ENCODE assay signal across 10 cellular contexts in genomic region chr2:138711812-138712211, GRCh38.
DNase-seq lines count a peak whose midpoint lies in the region; ATAC-seq, FAIRE-seq and TF ChIP-seq lines count a peak whose summit lies in the region.
"Had no signal": no experiment of that assay in that cellular context is flagged by ENCODE, and none has a peak within 500 bp of the region (broad histone marks: within the 10 kb centered on the region; RNA-seq: fewer than 3 reads in every experiment).

No MANE protein-coding gene starts in this region.

- H3K4me3 ChIP-seq in HepG2 (replicated peaks in 1 of 3; ENCODE audit: insufficient read depth in 1 of 3, low read depth in 2 of 3, low read length in 3 of 3) (no peak overlapping the region), right lobe of liver (no peak overlapping the region)

- no peak for TF ChIP-seq POLR2A in HepG2 (IDR thresholded peaks at IDR 0.05; ENCODE audit: insufficient read depth in 1 of 2, low read depth in 2 of 2, low read length in 2 of 2)
- TF ChIP-seq POLR2A in right lobe of liver (IDR thresholded peaks at IDR 0.05), result no peak

- 78% methylated on average over 3 of the region's 3 CpGs for WGBS in HepG2 (ENCODE audit: low lambda C conversion rate)
- WGBS in right lobe of liver (ENCODE audit: insufficient coverage, low coverage, low lambda C conversion rate, missing lambda C conversion rate), result 72% methylated on average over 3 of the region's 3 CpGs

- DNase-seq in HepG2 (ENCODE audit: low spot score), result no peak
- DNase-seq in right lobe of liver, result no peak
- DNase-seq in medulla oblongata (ENCODE audit: extremely low spot score), result no peak
- DNase-seq in Kasumi-1 (lab: John Stamatoyannopoulos, UW), result no peak
- DNase-seq in NK-92 treated with Interleukin-12 subunit alpha and Interleukin-12 subunit beta, amount 100 ng/mL, for 24 hours (lab: John Stamatoyannopoulos, UW), result no peak
- DNase-seq in activated CD4-positive, alpha-beta T cell treated with anti-CD3 and anti-CD28 coated beads, Interleukin-2, amount 50 U/mL, for 4 hours, result no peak
- DNase-seq: activated CD8-positive, alpha-beta memory T cell treated with anti-CD3 and anti-CD28 coated beads for 24 hours; NCI-H69 had no signal

- H3K27ac ChIP-seq in HepG2 (ENCODE audit: extremely low read length, insufficient read depth, low read length), result no peak overlapping the region
- no peak overlapping the region for H3K27ac ChIP-seq in right lobe of liver

- no peaks in the 10 kb centered on the region for H3K79me2 ChIP-seq in HepG2 (ENCODE audit: insufficient read depth, low read length)

- peak overlapping the region; percentile 9 for H2AFZ ChIP-seq in HepG2 (ENCODE audit: low read length)

- H3K9ac ChIP-seq in HepG2 (ENCODE audit: insufficient read depth, low read depth, low read length), result no peak overlapping the region

- in situ Hi-C loops in HepG2 (cut with HindIII; ENCODE audit: extremely low pct_ligation_motif_present, low pct_unique_long_range_greater_than_20kb), result no loop called here

- H3K9me3 ChIP-seq in HepG2 (ENCODE audit: low read length) (no peaks in the 10 kb centered on the region), right lobe of liver (no peaks in the 10 kb centered on the region)

- ATAC-seq in HepG2, result no peak
- no peak for ATAC-seq in right lobe of liver
- peak; percentile 24 for ATAC-seq in HG02610 (IDR thresholded peaks at IDR 0.05; ENCODE audit: unreplicated experiment)
- ATAC-seq in HG03354 (IDR thresholded peaks at IDR 0.05; ENCODE audit: poor library complexity, severe bottlenecking, unreplicated experiment), result peak; percentile 63

- intact Hi-C loops in HepG2 (cut with micrococcal nuclease; ENCODE audit: unreplicated experiment), result loop anchor here (5.0 kb wide), 1 partner anchor 220 kb away; no protein-coding TSS in a partner anchor
- intact Hi-C loops in right lobe of liver (cut with DNase I), result no loop called here

- H3K4me2 ChIP-seq in HepG2 (ENCODE audit: low read depth, low read length), result peak overlapping the region; percentile 75; the same call in 1 of the 2 replicates

- POLR2A ChIA-PET in HepG2 (lab: Yijun Ruan, JAX), result no interaction called here

- TF ChIP-seq EP300 in HepG2 (IDR thresholded peaks at IDR 0.05; ENCODE audit: low read depth in 2 of 2, low read length in 2 of 2), result no peak
- no peak for TF ChIP-seq EP300 in HepG2 (CRISPR knock-in tag; IDR thresholded peaks at IDR 0.05; ENCODE audit: borderline replicate concordance)

- no peak for TF ChIP-seq RAD21 in HepG2 (CRISPR knock-in tag; IDR thresholded peaks at IDR 0.05)

- no TSS peak for BruUV-seq in HepG2 (replicated peaks; lab: Mats Ljungman, UMichigan)

- TF ChIP-seq CTCF in HepG2 (CRISPR knock-in tag; IDR thresholded peaks at IDR 0.05) (no peak), right lobe of liver (IDR thresholded peaks at IDR 0.05) (no peak)

- H3K4me1 ChIP-seq in HepG2 (ENCODE audit: insufficient read depth, low read length) (peaks cover 46% of the 10 kb centered on the region), right lobe of liver (peaks cover 0 to 10% (median 5%) of the 10 kb centered on the region in 4 donors)

- H3K27me3 ChIP-seq in HepG2 (ENCODE audit: control insufficient read depth in 1 of 2, insufficient read depth in 2 of 2, low read length in 2 of 2), result peaks cover 0 to 12% of the 10 kb centered on the region in 2 experiments; a peak in 2 of 5 replicates
- no peaks in the 10 kb centered on the region for H3K27me3 ChIP-seq in right lobe of liver

- no peaks in the 10 kb centered on the region for H4K20me1 ChIP-seq in HepG2 (ENCODE audit: insufficient read depth, low read length)

- FAIRE-seq in HepG2 (lab: Jason Lieb, UNC), result no peak

- CTCF ChIA-PET in HepG2 (lab: Yijun Ruan, JAX; ENCODE audit: low intra/inter-chr PET ratio, low total read pairs), result no interaction called here

- H3K36me3 ChIP-seq in HepG2 (replicated peaks in 1 of 2; ENCODE audit: control insufficient read depth in 1 of 2, insufficient read depth in 2 of 2, low read length in 2 of 2), result no peaks in the 10 kb centered on the region
- no peaks in the 10 kb centered on the region for H3K36me3 ChIP-seq in right lobe of liver

TF ChIP-seq in HepG2, 621 proteins besides CTCF, POLR2A, EP300 and RAD21:
- no peak for TF ChIP-seq ZNF24 (IDR thresholded peaks at IDR 0.05)
- no peak for TF ChIP-seq GABPB1 (CRISPR knock-in tag; IDR thresholded peaks at IDR 0.05)
- TF ChIP-seq ZNF34 (CRISPR knock-in tag; IDR thresholded peaks at IDR 0.05; ENCODE audit: borderline replicate concordance), result no peak
- no peak for TF ChIP-seq GRHL1 (CRISPR knock-in tag; conservative IDR thresholded peaks at IDR 0.05)
- TF ChIP-seq DZIP1 (CRISPR knock-in tag; IDR thresholded peaks at IDR 0.05), result no peak
- TF ChIP-seq KDM1A (CRISPR knock-in tag; IDR thresholded peaks at IDR 0.05), result no peak
- no peak for TF ChIP-seq FOXP1 (IDR thresholded peaks at IDR 0.05)
- no peak for TF ChIP-seq FOXP1 (CRISPR knock-in tag; IDR thresholded peaks at IDR 0.05)
- no peak for TF ChIP-seq THAP7 (CRISPR knock-in tag; IDR thresholded peaks at IDR 0.05)
- no peak for TF ChIP-seq TEF (CRISPR knock-in tag; IDR thresholded peaks at IDR 0.05)
- no peak for TF ChIP-seq KDM5A (IDR thresholded peaks at IDR 0.05; ENCODE audit: borderline replicate concordance, low read length)
- TF ChIP-seq ZSCAN9 (CRISPR knock-in tag; IDR thresholded peaks at IDR 0.05; ENCODE audit: borderline replicate concordance), result no peak
- TF ChIP-seq BORCS8-MEF2B (CRISPR knock-in tag; IDR thresholded peaks at IDR 0.05), result no peak
- no peak for TF ChIP-seq ZBTB20 (CRISPR knock-in tag; IDR thresholded peaks at IDR 0.05; ENCODE audit: borderline replicate concordance, low read depth)
- no peak for TF ChIP-seq RBAK (CRISPR knock-in tag; IDR thresholded peaks at IDR 0.05)

Comparison
In these comparisons a context has a peak if more than half of its experiments do, and no peak if none do; other contexts are left out.
1. ATAC-seq: peak in HG02610 (single experiment) and HG03354 (single experiment); none in HepG2 (single experiment) and right lobe of liver (0 of 4).